In genomic region chr1:21647431-21648373, GRCh38 we compare ENCODE assay signal across 9 cellular contexts. TPM values are rescaled to one million over a fixed set of nuclear protein-coding genes. Genes with fewer than 3 reads are reported as not detected.
DNase-seq lines count a peak whose midpoint lies in the region; ATAC-seq and TF ChIP-seq lines count a peak whose summit lies in the region.
"Had no signal": no experiment of that assay in that cellular context is flagged by ENCODE, and none has a peak within 500 bp of the region (broad histone marks: within the 10 kb centered on the region; RNA-seq: fewer than 3 reads in every experiment).

No MANE protein-coding gene starts in this region.

- no peak overlapping the region for H3K4me2 ChIP-seq in GM23248 (ENCODE audit: unreplicated experiment)
- H3K4me2 ChIP-seq in osteoblast (ENCODE audit: insufficient read depth, low read length): no peak overlapping the region

- peaks cover 12% of the 10 kb centered on the region for H3K27me3 ChIP-seq in GM23248 (replicated peaks; ENCODE audit: insufficient read depth)
- H3K27me3 ChIP-seq in osteoblast (ENCODE audit: insufficient read depth, low read length): peaks cover 27% of the 10 kb centered on the region

- no peak overlapping the region for H3K4me3 ChIP-seq in GM23248
- no peak overlapping the region for H3K4me3 ChIP-seq in osteoblast (ENCODE audit: insufficient read depth, low read length)

- TF ChIP-seq CTCF in osteoblast (IDR thresholded peaks at IDR 0.05; ENCODE audit: extremely low read depth, low read depth, low read length): no peak

- no peak overlapping the region for H3K9ac ChIP-seq in GM23248

- H3K27ac ChIP-seq in GM23248: no peak overlapping the region
- no peak overlapping the region for H3K27ac ChIP-seq in osteoblast (ENCODE audit: low read depth, low read length)
- H3K27ac ChIP-seq: HL-60 had no signal

- 25 to 26% methylated on average over 19 of the region's 19 CpGs for WGBS in GM23248 (ENCODE audit: low coverage in 1 of 2, low lambda C conversion rate in 2 of 2, missing lambda C conversion rate in 2 of 2), 2 experiments

- H3F3A ChIP-seq in GM23248 (ENCODE audit: insufficient read depth): no peaks in the 10 kb centered on the region

- DNase-seq in GM23248: peak; percentile 78
- DNase-seq in NOMO-1 (lab: John Stamatoyannopoulos, UW; ENCODE audit: unreplicated experiment in 2 of 2): peak; percentile 31 to 33
- DNase-seq in cerebellar cortex (ENCODE audit: low spot score): peak; percentile 47
- peak; percentile 98 for DNase-seq in osteoblast (ENCODE audit: insufficient read length, low spot score, missing footprints)
- DNase-seq in SW 1271 (lab: John Stamatoyannopoulos, UW): no peak
- DNase-seq in effector CD4-positive, alpha-beta T cell: no peak
- no peak for DNase-seq in NCI-H2081 (lab: John Stamatoyannopoulos, UW)

- H3K4me1 ChIP-seq in GM23248 (ENCODE audit: insufficient read depth) (no peaks in the 10 kb centered on the region), osteoblast (ENCODE audit: insufficient read depth, low read length) (no peaks in the 10 kb centered on the region)

- no peaks in the 10 kb centered on the region for H3K36me3 ChIP-seq in GM23248 (ENCODE audit: low read depth)
- no peaks in the 10 kb centered on the region for H3K36me3 ChIP-seq in osteoblast (ENCODE audit: insufficient read depth, low read length)

- H4K20me1 ChIP-seq in GM23248 (ENCODE audit: insufficient read depth) (no peaks in the 10 kb centered on the region), osteoblast (ENCODE audit: insufficient read depth, low read length) (peaks cover 3% of the 10 kb centered on the region)

- in situ Hi-C loops in GM23248 (cut with MboI): no loop called here

- ATAC-seq in HG02981 (IDR thresholded peaks at IDR 0.05; ENCODE audit: unreplicated experiment): no peak

- H3K9me3 ChIP-seq in GM23248 (ENCODE audit: low read depth): no peaks in the 10 kb centered on the region
- H3K9me3 ChIP-seq in osteoblast (ENCODE audit: low read depth, low read length): no peaks in the 10 kb centered on the region

- no peaks in the 10 kb centered on the region for H3K9me2 ChIP-seq in GM23248 (ENCODE audit: insufficient read depth)

- H2AFZ ChIP-seq in GM23248 (no peak overlapping the region), osteoblast (ENCODE audit: low read length) (no peak overlapping the region)

- H3K79me2 ChIP-seq in GM23248 (ENCODE audit: insufficient read depth): no peaks in the 10 kb centered on the region
- no peaks in the 10 kb centered on the region for H3K79me2 ChIP-seq in osteoblast (ENCODE audit: insufficient read depth, low read length)

RNA-seq across cellular contexts. Expression of gene RAP1GAP, which starts 21.5 kb away (rescaled TPM):
- 0.97 TPM in 1 of 2 replicates, not detected in the other for total RNA-seq in GM23248 (2014; rRNA removed; shearing (Covaris generic))
- polyA plus RNA-seq in GM23248 (2016; fragmentation: Nextera tagmentation; extraction: Ambion mirVana): 0.41 and 0.67 TPM in 2 replicates
- total RNA-seq in osteoblast: under 0.01 and 0.29 TPM in 2 replicates

Comparison
In these comparisons a context has a peak if more than half of its experiments do, and no peak if none do; other contexts are left out.
1. DNase-seq: peak in GM23248 (single experiment), NOMO-1 (2 of 2), cerebellar cortex (single experiment) and osteoblast (single experiment); none in SW 1271 (0 of 2), effector CD4-positive, alpha-beta T cell (single experiment) and NCI-H2081 (0 of 2).